ENCODE assay signal across 35 cellular contexts in the genomic region with DNA sequence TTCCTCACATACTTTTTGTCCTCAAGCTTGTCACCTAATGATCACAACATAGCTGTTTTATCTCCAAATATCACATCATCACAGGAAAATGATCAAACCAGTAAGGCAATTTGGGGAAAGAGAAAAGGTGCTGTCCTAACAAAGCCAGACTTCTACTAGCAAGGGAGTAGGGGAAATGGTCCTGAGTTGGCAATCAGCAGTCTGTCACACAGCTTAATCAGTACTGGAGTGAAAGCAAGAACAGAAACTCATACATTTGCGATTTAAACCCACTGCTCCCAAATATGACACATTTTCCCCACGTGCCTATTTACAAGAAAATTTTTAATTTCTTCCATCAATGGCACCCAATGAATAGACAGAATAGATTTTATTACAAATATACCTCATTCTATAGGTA.
"Had no signal": no experiment of that assay in that cellular context is flagged by ENCODE, and none has a peak within 500 bp of the region (broad histone marks: within the 10 kb centered on the region; RNA-seq: fewer than 3 reads in every experiment).

No MANE protein-coding gene starts in this region.

- H3K9me3 ChIP-seq: MG63 had no signal

- H3K27me3 ChIP-seq: MG63 had no signal

- H3K4me2 ChIP-seq: KMS-11 had no signal

- H3K4me3 ChIP-seq: MG63 had no signal

- H3K27ac ChIP-seq: KMS-11 had no signal

- H3K9ac ChIP-seq: KMS-11 had no signal

- H3K36me3 ChIP-seq: MG63 had no signal

- DNase-seq: Karpas-422, Kasumi-1, KBM-7, KG1, MG63, MM.1S, MV-4-11, NCI-H1048, NCI-H1092, NCI-H1092 treated with DMSO at 0.1 percent for 48 hours, NCI-H1105, NCI-H1105 treated with DMSO at 0.1 percent for 48 hours, NCI-H1417, NCI-H1417 treated with DMSO at 0.1 percent for 48 hours, NCI-H1436, NCI-H1436 treated with DMSO at 0.1 percent for 48 hours, NCI-H146, NCI-H1694, NCI-H1694 treated with DMSO at 0.1 percent for 48 hours, NCI-H187, NCI-H187 treated with DMSO at 0.1 percent for 48 hours, NCI-H1930, NCI-H2029, NCI-H2029 treated with DMSO at 0.1 percent for 48 hours, NCI-H2081 treated with DMSO at 0.1 percent for 48 hours, NCI-H2107, NCI-H2171, NCI-H2171 treated with DMSO at 0.1 percent for 48 hours, NCI-H2227 treated with DMSO at 0.1 percent for 48 hours, NCI-H226, NCI-H345, NCI-H446, NCI-H446 treated with DMSO at 0.1 percent for 48 hours, NCI-H510A had no signal
